31 cellular contexts compared by ENCODE assay signal in the genomic region with DNA sequence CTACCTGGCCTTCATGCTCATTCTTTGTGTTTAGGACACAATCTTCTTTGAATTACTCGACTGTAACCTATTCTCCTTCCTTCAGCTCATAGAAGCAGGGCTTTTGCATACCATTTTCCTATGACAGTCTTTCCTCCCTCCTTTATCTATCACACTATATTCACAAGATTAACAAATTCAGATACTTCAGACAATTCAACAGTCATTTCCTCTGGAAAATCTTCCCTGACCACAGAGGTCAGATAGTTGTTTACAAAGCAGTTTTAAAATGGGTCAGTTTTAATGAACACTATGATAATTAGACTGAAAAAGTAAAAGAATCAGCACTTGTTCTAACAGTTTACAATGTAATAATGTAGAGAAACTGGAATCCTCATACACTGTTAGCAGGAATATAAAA. TPM values are rescaled to one million over a fixed set of nuclear protein-coding genes. Genes with fewer than 3 reads are reported as not detected.
DNase-seq lines count a peak whose midpoint lies in the region; ATAC-seq and TF ChIP-seq lines count a peak whose summit lies in the region.
"Had no signal": no experiment of that assay in that cellular context is flagged by ENCODE, and none has a peak within 500 bp of the region (broad histone marks: within the 10 kb centered on the region; RNA-seq: fewer than 3 reads in every experiment).

No MANE protein-coding gene starts in this region.

- H3K27me3 ChIP-seq in left ventricle myocardium inferior (ENCODE audit: low read depth): no peaks in the 10 kb centered on the region
- H3K27me3 ChIP-seq: ascending aorta, dorsolateral prefrontal cortex, heart right ventricle, ovary, right atrium auricular region, stomach, tibial nerve had no signal

- H3K9me3 Mint-ChIP-seq in activated CD8-positive, alpha-beta T cell treated with anti-CD3 and anti-CD28 coated beads for 36 hours: no peaks in the 10 kb centered on the region
- H3K9me3 Mint-ChIP-seq in activated CD8-positive, alpha-beta T cell treated with anti-CD3 and anti-CD28 coated beads, Interleukin-2, amount 10 ng/mL, durations not matched to agents 7 days and 5 days (ENCODE audit: insufficient read depth): peaks cover 5% of the 10 kb centered on the region
- H3K9me3 Mint-ChIP-seq in HFFc6: peaks cover 2% of the 10 kb centered on the region; the same call in 1 of the 2 replicates
- H3K9me3 Mint-ChIP-seq: activated naive CD4-positive, alpha-beta T cell treated with anti-CD3 and anti-CD28 coated beads for 36 hours; T-cell had no signal

- POLR2A ChIA-PET in activated CD8-positive, alpha-beta T cell treated with anti-CD3 and anti-CD28 coated beads for 36 hours (lab: Charles Lee): no interaction called here
- POLR2A ChIA-PET in activated CD8-positive, alpha-beta T cell treated with anti-CD3 and anti-CD28 coated beads, Interleukin-2, amount 10 ng/mL, durations not matched to agents 7 days and 5 days (lab: Charles Lee): no interaction called here

- H3K4me3 ChIP-seq in fibroblast of villous mesenchyme (ENCODE audit: low read depth, low read length) (no peak overlapping the region), left ventricle myocardium inferior (no peak overlapping the region)
- H3K4me3 ChIP-seq: ascending aorta, dorsolateral prefrontal cortex, HAP-1, heart right ventricle, ovary, right atrium auricular region, stomach, tibial nerve had no signal

- H3K27ac ChIP-seq in left ventricle myocardium inferior (replicated peaks): no peak overlapping the region
- H3K27ac ChIP-seq: ascending aorta, dorsolateral prefrontal cortex, epithelial cell of prostate, heart right ventricle, ovary, right atrium auricular region, stomach, tibial nerve had no signal

- no peaks in the 10 kb centered on the region for H3K27me3 Mint-ChIP-seq in activated CD8-positive, alpha-beta T cell treated with anti-CD3 and anti-CD28 coated beads for 36 hours
- no peaks in the 10 kb centered on the region for H3K27me3 Mint-ChIP-seq in activated CD8-positive, alpha-beta T cell treated with anti-CD3 and anti-CD28 coated beads, Interleukin-2, amount 10 ng/mL, durations not matched to agents 7 days and 5 days (ENCODE audit: low read depth)
- H3K27me3 Mint-ChIP-seq in HFFc6 (ENCODE audit: insufficient read depth) (peaks cover 5% of the 10 kb centered on the region), T-helper 17 cell (no peaks in the 10 kb centered on the region)
- H3K27me3 Mint-ChIP-seq: activated CD4-positive, alpha-beta T cell treated with anti-CD3 and anti-CD28 coated beads, Interleukin-2, amount 10 ng/mL, durations not matched to agents 7 days and 5 days; B cell; IgD-negative memory B cell; naive thymus-derived CD8-positive, alpha-beta T cell; T-cell had no signal

- no peak for TF ChIP-seq CTCF in activated CD8-positive, alpha-beta T cell treated with anti-CD3 and anti-CD28 coated beads for 36 hours (IDR thresholded peaks at IDR 0.05)
- TF ChIP-seq CTCF in HFFc6 (IDR thresholded peaks at IDR 0.05) (no peak), fibroblast of villous mesenchyme (IDR thresholded peaks at IDR 0.05; ENCODE audit: insufficient read depth, low read depth, low read length) (no peak), left ventricle myocardium inferior (IDR thresholded peaks at IDR 0.05; ENCODE audit: borderline replicate concordance) (no peak)

- no peak overlapping the region for H3K4me3 Mint-ChIP-seq in activated CD8-positive, alpha-beta T cell treated with anti-CD3 and anti-CD28 coated beads for 36 hours
- H3K4me3 Mint-ChIP-seq in activated CD8-positive, alpha-beta T cell treated with anti-CD3 and anti-CD28 coated beads, Interleukin-2, amount 10 ng/mL, durations not matched to agents 7 days and 5 days: no peak overlapping the region
- H3K4me3 Mint-ChIP-seq in HFFc6 (no peak overlapping the region), T-helper 17 cell (no peak overlapping the region)
- H3K4me3 Mint-ChIP-seq: activated CD4-positive, alpha-beta T cell treated with anti-CD3 and anti-CD28 coated beads, Interleukin-2, amount 10 ng/mL, durations not matched to agents 7 days and 5 days; activated naive CD4-positive, alpha-beta T cell treated with anti-CD3 and anti-CD28 coated beads for 36 hours; B cell had no signal

- H3K27ac Mint-ChIP-seq in activated CD8-positive, alpha-beta T cell treated with anti-CD3 and anti-CD28 coated beads for 36 hours: peak overlapping the region; percentile 31
- no peak overlapping the region for H3K27ac Mint-ChIP-seq in activated CD8-positive, alpha-beta T cell treated with anti-CD3 and anti-CD28 coated beads, Interleukin-2, amount 10 ng/mL, durations not matched to agents 7 days and 5 days
- H3K27ac Mint-ChIP-seq in HFFc6 (peak overlapping the region; percentile 28), T-helper 17 cell (peak overlapping the region; percentile 79)
- H3K27ac Mint-ChIP-seq: activated CD4-positive, alpha-beta T cell treated with anti-CD3 and anti-CD28 coated beads, Interleukin-2, amount 10 ng/mL, durations not matched to agents 7 days and 5 days; activated naive CD4-positive, alpha-beta T cell treated with anti-CD3 and anti-CD28 coated beads for 36 hours; B cell; naive thymus-derived CD8-positive, alpha-beta T cell; T-cell had no signal

- peaks cover 23% of the 10 kb centered on the region for H3K36me3 ChIP-seq in left ventricle myocardium inferior
- H3K36me3 ChIP-seq: ovary had no signal

- intact Hi-C loops in activated CD8-positive, alpha-beta T cell treated with anti-CD3 and anti-CD28 coated beads for 36 hours (cut with micrococcal nuclease): no loop called here
- intact Hi-C loops in left ventricle myocardium inferior (cut with micrococcal nuclease): no loop called here

- no peak for ATAC-seq in activated CD8-positive, alpha-beta T cell treated with anti-CD3 and anti-CD28 coated beads for 36 hours
- ATAC-seq in activated CD8-positive, alpha-beta T cell treated with anti-CD3 and anti-CD28 coated beads, Interleukin-2, amount 10 ng/mL, durations not matched to agents 7 days and 5 days: no peak
- no peak for ATAC-seq in T-helper 17 cell
- ATAC-seq: heart right ventricle; left lobe of liver; naive thymus-derived CD8-positive, alpha-beta T cell; T-cell had no signal

- peaks cover 26% of the 10 kb centered on the region for H3K36me3 Mint-ChIP-seq in activated CD8-positive, alpha-beta T cell treated with anti-CD3 and anti-CD28 coated beads for 36 hours (ENCODE audit: low read depth)
- H3K36me3 Mint-ChIP-seq in activated CD8-positive, alpha-beta T cell treated with anti-CD3 and anti-CD28 coated beads, Interleukin-2, amount 10 ng/mL, durations not matched to agents 7 days and 5 days (ENCODE audit: low read depth): peaks cover 20% of the 10 kb centered on the region
- H3K36me3 Mint-ChIP-seq in HFFc6 (ENCODE audit: low read depth) (peaks cover 12% of the 10 kb centered on the region), T-helper 17 cell (ENCODE audit: low read depth) (peaks cover 8% of the 10 kb centered on the region)

- peaks cover 27% of the 10 kb centered on the region for H3K4me1 Mint-ChIP-seq in activated CD8-positive, alpha-beta T cell treated with anti-CD3 and anti-CD28 coated beads for 36 hours (ENCODE audit: low read depth)
- H3K4me1 Mint-ChIP-seq in activated CD8-positive, alpha-beta T cell treated with anti-CD3 and anti-CD28 coated beads, Interleukin-2, amount 10 ng/mL, durations not matched to agents 7 days and 5 days (ENCODE audit: low read depth): peaks cover 32% of the 10 kb centered on the region
- H3K4me1 Mint-ChIP-seq in HFFc6 (ENCODE audit: low read depth) (peaks cover 32% of the 10 kb centered on the region), T-helper 17 cell (peaks cover 32% of the 10 kb centered on the region)

- H3K9me3 ChIP-seq in T-helper 17 cell (ENCODE audit: control insufficient read depth, low read length, poor library complexity, severe bottlenecking) (no peaks in the 10 kb centered on the region), left ventricle myocardium inferior (replicated peaks) (no peaks in the 10 kb centered on the region)
- H3K9me3 ChIP-seq: ascending aorta, HAP-1, heart right ventricle, ovary, right atrium auricular region, stomach, tibial nerve had no signal

- CTCF ChIA-PET in activated CD8-positive, alpha-beta T cell treated with anti-CD3 and anti-CD28 coated beads for 36 hours (lab: Charles Lee): interaction anchor here (1.4 kb wide), 1 partner anchor 13 kb away, joined by 3 read pairs; no protein-coding TSS in a partner anchor
- CTCF ChIA-PET in activated CD8-positive, alpha-beta T cell treated with anti-CD3 and anti-CD28 coated beads, Interleukin-2, amount 10 ng/mL, durations not matched to agents 7 days and 5 days (lab: Charles Lee): interaction anchor here (0.6 to 1.8 kb wide), 2 partner anchors 9 to 440 kb away, joined by 3 to 5 read pairs; no protein-coding TSS in a partner anchor

- DNase-seq in activated CD8-positive, alpha-beta T cell treated with anti-CD3 and anti-CD28 coated beads for 36 hours: no peak
- no peak for DNase-seq in activated CD8-positive, alpha-beta T cell treated with anti-CD3 and anti-CD28 coated beads, Interleukin-2, amount 10 ng/mL, durations not matched to agents 7 days and 5 days
- no peak for DNase-seq in HFFc6
- no peak for DNase-seq in T-helper 17 cell
- peak; percentile 24 for DNase-seq in fibroblast of villous mesenchyme (ENCODE audit: low read depth)
- DNase-seq in kidney tubule cell (ENCODE audit: low spot score): no peak
- DNase-seq in left ventricle myocardium inferior: no peak
- DNase-seq in NCI-H774 (lab: John Stamatoyannopoulos, UW): no peak
- DNase-seq: activated CD4-positive, alpha-beta T cell treated with anti-CD3 and anti-CD28 coated beads, Interleukin-2, amount 10 ng/mL, durations not matched to agents 7 days and 5 days; activated naive CD4-positive, alpha-beta T cell treated with anti-CD3 and anti-CD28 coated beads for 36 hours; central memory CD4-positive, alpha-beta T cell; DMS79; dorsolateral prefrontal cortex; heart right ventricle; naive thymus-derived CD8-positive, alpha-beta T cell; NCI-H187; NCI-H526; ovary; Right ventricle myocardium superior; stimulated activated CD4-positive, alpha-beta T cell treated with anti-CD3 and anti-CD28 coated beads, Interleukin-12 subunit alpha, Interleukin-12 subunit beta, amount 100 ng/mL, for 4 hours; stimulated activated CD4-positive, alpha-beta T cell treated with anti-CD3 and anti-CD28 coated beads, Interleukin-4, amount 100 ng/mL, for 4 hours; stomach; T-cell had no signal

- H3K4me1 ChIP-seq in left ventricle myocardium inferior: peaks cover 38% of the 10 kb centered on the region

RNA-seq across cellular contexts. Expression of gene CAAP1, which starts 4.3 kb away (rescaled TPM):
- 10 to 100 TPM; 16.8 to 19.0 TPM for total RNA-seq in activated CD8-positive, alpha-beta T cell treated with anti-CD3 and anti-CD28 coated beads for 36 hours
- 10 to 100 TPM; 20.8 to 20.9 TPM for total RNA-seq in activated CD8-positive, alpha-beta T cell treated with anti-CD3 and anti-CD28 coated beads, Interleukin-2, amount 10 ng/mL, durations not matched to agents 7 days and 5 days
- 10 to 100 TPM; 12.1 to 15.3 (median 13.7) TPM for total RNA-seq in HFFc6 (2021; fragmentation: NEBNext Ultra II Directional; extraction: Animal tissue kit (Norgen Biotek cat#: 25700))
- total RNA-seq in T-helper 17 cell: 10 to 100 TPM; 11.0 to 17.7 TPM
- total RNA-seq in fibroblast of villous mesenchyme: 17.4 and 29.4 TPM in 2 replicates
- 7.9 TPM for total RNA-seq in left ventricle myocardium inferior

RNA-seq across cellular contexts. Expression of gene PLAA, which starts 58.8 kb away (rescaled TPM):
- 10 to 100 TPM; 29.8 to 31.9 TPM for total RNA-seq in activated CD8-positive, alpha-beta T cell treated with anti-CD3 and anti-CD28 coated beads for 36 hours
- total RNA-seq in activated CD8-positive, alpha-beta T cell treated with anti-CD3 and anti-CD28 coated beads, Interleukin-2, amount 10 ng/mL, durations not matched to agents 7 days and 5 days: 10 to 100 TPM; 30.5 to 35.2 TPM
- total RNA-seq in HFFc6 (2021; fragmentation: NEBNext Ultra II Directional; extraction: Animal tissue kit (Norgen Biotek cat#: 25700)): 10 to 100 TPM; 33.4 to 37.9 (median 36.7) TPM
- total RNA-seq in T-helper 17 cell: 10 to 100 TPM; 28.6 to 32.9 TPM
- total RNA-seq in fibroblast of villous mesenchyme: 35.1 and 41.0 TPM in 2 replicates
- 32.3 TPM for total RNA-seq in left ventricle myocardium inferior
